ENCODE assay signal across 30 cellular contexts in the genomic region with DNA sequence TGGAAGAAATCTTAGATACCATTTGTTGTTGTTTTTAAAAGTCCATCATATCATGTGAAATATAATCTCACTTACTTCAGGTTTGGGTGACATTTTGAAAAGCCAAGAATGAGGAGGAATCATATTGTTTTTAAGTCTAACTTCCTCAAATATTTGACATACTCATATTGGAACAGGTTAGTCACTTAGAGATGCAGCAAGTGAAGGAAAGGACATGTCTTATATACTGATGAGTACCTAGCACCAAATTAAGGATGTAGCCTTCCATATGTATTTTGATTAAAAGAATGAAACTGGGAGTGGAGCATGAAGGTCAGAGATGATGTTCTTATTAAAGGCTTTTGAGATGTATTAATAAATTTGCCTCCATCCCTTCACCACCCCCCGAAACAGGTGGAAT. TPM values are rescaled to one million over a fixed set of nuclear protein-coding genes. Genes with fewer than 3 reads are reported as not detected.
"Had no signal": no experiment of that assay in that cellular context is flagged by ENCODE, and none has a peak within 500 bp of the region (broad histone marks: within the 10 kb centered on the region; RNA-seq: fewer than 3 reads in every experiment).

No MANE protein-coding gene starts in this region.

- H3K27ac Mint-ChIP-seq: nephron; neural progenitor cell; progenitor cell of endocrine pancreas; stimulated activated effector memory CD8-positive, alpha-beta T cell treated with anti-CD3 and anti-CD28 coated beads, Interleukin-12 subunit alpha, Interleukin-12 subunit beta, amount 100 ng/mL, for 72 hours; type B pancreatic cell had no signal

- H3K4me3 Mint-ChIP-seq: natural killer cell; nephron; neural progenitor cell; stimulated activated effector memory CD8-positive, alpha-beta T cell treated with anti-CD3 and anti-CD28 coated beads, Interleukin-12 subunit alpha, Interleukin-12 subunit beta, amount 100 ng/mL, for 72 hours; stimulated activated naive CD8-positive, alpha-beta T cell treated with anti-CD3 and anti-CD28 coated beads, Interleukin-15, amount 100 ng/mL, for 72 hours; type B pancreatic cell had no signal

- H3K9me3 ChIP-seq: ovary, right lobe of liver, sigmoid colon, testis, tibial artery, transverse colon, upper lobe of right lung, uterus had no signal

- DNase-seq: natural killer cell; occipital lobe; ovary; posterior cingulate gyrus; psoas muscle; right cardiac atrium; right lobe of liver; sigmoid colon; small intestine; stimulated activated CD4-positive, alpha-beta T cell treated with anti-CD3 and anti-CD28 coated beads, Interleukin-15, amount 100 ng/mL, for 24 hours; stimulated activated CD4-positive, alpha-beta T cell treated with anti-CD3 and anti-CD28 coated beads, Interleukin-2, amount 100 ng/mL, for 24 hours; stimulated activated CD4-positive, alpha-beta T cell treated with anti-CD3 and anti-CD28 coated beads, Interleukin-2, amount 100 ng/mL, for 48 hours; stimulated activated CD4-positive, alpha-beta T cell treated with anti-CD3 and anti-CD28 coated beads, Interleukin-4, amount 100 ng/mL, for 24 hours; stimulated activated naive CD4-positive, alpha-beta T cell; stimulated activated naive CD8-positive, alpha-beta T cell treated with anti-CD3 and anti-CD28 coated beads, Interleukin-15, amount 100 ng/mL, for 72 hours; stimulated activated naive CD8-positive, alpha-beta T cell treated with anti-CD3 and anti-CD28 coated beads, Interleukin-15, Interleukin-2, amounts not matched to agents 100 U/mL and 50 U/mL, for 24 hours; substantia nigra; testis; tibial artery; transverse colon; upper lobe of right lung; uterus had no signal

- H3K79me2 ChIP-seq: parathyroid adenoma had no signal

- H3K9ac ChIP-seq: neural progenitor cell, parathyroid adenoma had no signal

- H3K9me3 Mint-ChIP-seq: natural killer cell, neural progenitor cell had no signal

- H3K36me3 ChIP-seq: neural progenitor cell, ovary, uterus had no signal

- H3K4me3 ChIP-seq: neural progenitor cell, ovary, psoas muscle, right lobe of liver, sigmoid colon, suprapubic skin, testis, tibial artery, transverse colon, upper lobe of right lung, uterus had no signal

- H3K36me3 Mint-ChIP-seq: neural progenitor cell had no signal

- H3K4me1 Mint-ChIP-seq: nephron; neural progenitor cell; stimulated activated naive CD8-positive, alpha-beta T cell treated with anti-CD3 and anti-CD28 coated beads, Interleukin-15, amount 100 ng/mL, for 72 hours had no signal

- H3K27ac ChIP-seq: neural progenitor cell, ovary, parathyroid adenoma, psoas muscle, right lobe of liver, sigmoid colon, suprapubic skin, testis, tibial artery, transverse colon, upper lobe of right lung, uterus had no signal

- H3K27me3 ChIP-seq: neural progenitor cell, ovary, right lobe of liver, sigmoid colon, suprapubic skin, testis, tibial artery, transverse colon, upper lobe of right lung, uterus had no signal

- ATAC-seq: natural killer cell; psoas muscle; right cardiac atrium; right lobe of liver; stimulated activated effector memory CD8-positive, alpha-beta T cell treated with anti-CD3 and anti-CD28 coated beads, Interleukin-12 subunit alpha, Interleukin-12 subunit beta, amount 100 ng/mL, for 72 hours; stimulated activated naive CD8-positive, alpha-beta T cell treated with anti-CD3 and anti-CD28 coated beads, Interleukin-15, amount 100 ng/mL, for 72 hours; stimulated activated naive CD8-positive, alpha-beta T cell treated with anti-CD3 and anti-CD28 coated beads, Interleukin-15, Interleukin-2, amounts not matched to agents 100 U/mL and 50 U/mL, for 24 hours; upper lobe of right lung had no signal

- H3K27me3 Mint-ChIP-seq: progenitor cell of endocrine pancreas; stimulated activated naive CD8-positive, alpha-beta T cell treated with anti-CD3 and anti-CD28 coated beads, Interleukin-15, amount 100 ng/mL, for 72 hours; type B pancreatic cell had no signal

- H3K4me1 ChIP-seq: parathyroid adenoma, psoas muscle, right lobe of liver, sigmoid colon, suprapubic skin, testis, tibial artery, transverse colon, upper lobe of right lung, uterus had no signal

- H2AFZ ChIP-seq: neural progenitor cell, parathyroid adenoma had no signal

- H3K4me2 ChIP-seq: neural progenitor cell had no signal

- FAIRE-seq: small intestine had no signal

RNA-seq across cellular contexts. Expression of a gene that starts 23.9 kb away (rescaled TPM):
- polyA plus RNA-seq: neural cell had no signal

RNA-seq across cellular contexts. Expression of a gene that starts 37.0 kb away (rescaled TPM):
- total RNA-seq: progenitor cell of endocrine pancreas had no signal
- polyA plus RNA-seq: neural cell had no signal
